ENCODE assay signal across 22 cellular contexts in the genomic region with DNA sequence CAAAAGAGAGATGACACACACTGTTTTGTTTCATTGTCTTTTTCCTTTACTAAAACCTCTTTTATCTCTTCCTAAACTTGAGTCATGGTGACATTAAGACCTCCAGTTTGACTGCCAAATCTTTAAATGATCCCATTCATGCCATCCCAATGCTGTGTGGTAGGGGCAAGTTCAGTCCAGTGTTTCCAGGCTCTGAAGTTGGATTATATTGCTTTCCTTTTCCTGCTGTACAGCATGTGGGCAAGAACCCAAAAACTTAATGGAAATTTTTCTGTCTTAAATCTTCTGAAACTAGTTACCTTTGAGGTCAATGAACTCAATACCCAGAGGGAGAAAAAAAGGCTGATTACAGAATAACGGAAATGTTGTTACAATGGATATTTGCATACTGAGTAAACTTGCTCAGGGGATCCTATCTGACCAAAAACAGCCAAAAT.
A peak's percentile ranks its signal among the peaks of the same experiment; 100 is the strongest.
DNase-seq lines count a peak whose midpoint lies in the region; ATAC-seq and TF ChIP-seq lines count a peak whose summit lies in the region.
"Had no signal": no experiment of that assay in that cellular context is flagged by ENCODE, and none has a peak within 500 bp of the region (broad histone marks: within the 10 kb centered on the region; RNA-seq: fewer than 3 reads in every experiment).

No MANE protein-coding gene starts in this region.

- no peaks in the 10 kb centered on the region for H4K20me1 ChIP-seq in MM.1S (ENCODE audit: insufficient read depth, low read length)

- DNase-seq in COLO829 (ENCODE audit: low spot score) (peak; percentile 91), MM.1S (peak; percentile 31), dermis blood vessel endothelial cell (peak; percentile 82), GM19238 (ENCODE audit: insufficient read length, low spot score) (no peak)
- DNase-seq: activated CD4-positive, CD25-positive, alpha-beta regulatory T cell; CD8-positive, alpha-beta T cell; DND-41; esophagus squamous epithelium; Kasumi-1; NCI-H1417; NCI-H526 treated with DMSO at 0.1 percent for 48 hours; OCI-M1; psoas muscle; SJCRH30; tibial artery had no signal

- no peaks in the 10 kb centered on the region for H3K36me3 Mint-ChIP-seq in nephron (ENCODE audit: low read depth)
- H3K36me3 Mint-ChIP-seq: activated naive CD4-positive, alpha-beta T cell treated with anti-CD3 and anti-CD28 coated beads, Interleukin-2, amount 50 U/mL, for 72 hours; CD8-positive, alpha-beta T cell had no signal

- H3K9me2 ChIP-seq in MM.1S (replicated peaks; ENCODE audit: insufficient read depth, low read length): no peaks in the 10 kb centered on the region

- H2AFZ ChIP-seq in MM.1S (ENCODE audit: low read length): no peak overlapping the region

- peak overlapping the region in 2 of 3 experiments; percentile 5 to 68 for H3K27ac Mint-ChIP-seq in nephron
- H3K27ac Mint-ChIP-seq: activated naive CD4-positive, alpha-beta T cell treated with anti-CD3 and anti-CD28 coated beads, Interleukin-2, amount 50 U/mL, for 72 hours; CD8-positive, alpha-beta T cell; T-helper 2 cell treated with Interferon-gamma antibody and Interleukin-4, amounts not matched to agents 5 μg/mL and 100 μg/mL, for 36 hours had no signal

- no peaks in the 10 kb centered on the region for H3K79me2 ChIP-seq in MM.1S (ENCODE audit: low read length)

- no peak overlapping the region for H3K9ac ChIP-seq in MM.1S (ENCODE audit: low read length)

- H3K27me3 ChIP-seq in MM.1S (replicated peaks; ENCODE audit: insufficient read depth, low read length): no peaks in the 10 kb centered on the region
- H3K27me3 ChIP-seq: cardiac muscle cell, esophagus squamous epithelium, SJCRH30, tibial artery had no signal

- H3K27ac ChIP-seq in MM.1S (ENCODE audit: low read length): no peak overlapping the region
- H3K27ac ChIP-seq: cardiac muscle cell, psoas muscle, SJCRH30, tibial artery had no signal

- no peaks in the 10 kb centered on the region for H3K9me3 Mint-ChIP-seq in nephron
- H3K9me3 Mint-ChIP-seq: T-helper 2 cell treated with Interferon-gamma antibody and Interleukin-4, amounts not matched to agents 5 μg/mL and 100 μg/mL, for 36 hours had no signal

- no peak for TF ChIP-seq CTCF in MM.1S (IDR thresholded peaks at IDR 0.05; ENCODE audit: low read length)
- TF ChIP-seq CTCF in nephron (IDR thresholded peaks at IDR 0.05; ENCODE audit: unreplicated experiment in 3 of 3): no peak

- peaks cover 4% of the 10 kb centered on the region; the same call in 1 of the 2 replicates for H3K4me1 ChIP-seq in MM.1S (ENCODE audit: low read length)
- H3K4me1 ChIP-seq: SJCRH30 had no signal

- no peaks in the 10 kb centered on the region for H3F3A ChIP-seq in MM.1S (ENCODE audit: insufficient read depth, low read length)

- H3K27me3 Mint-ChIP-seq in nephron (ENCODE audit: low read depth): no peaks in the 10 kb centered on the region

- H3K36me3 ChIP-seq in MM.1S (replicated peaks; ENCODE audit: insufficient read depth, low read length): no peaks in the 10 kb centered on the region
- H3K36me3 ChIP-seq: cardiac muscle cell, esophagus squamous epithelium, SJCRH30, tibial artery had no signal

- H3K9me3 ChIP-seq in MM.1S (replicated peaks; ENCODE audit: insufficient read depth, low read length): no peaks in the 10 kb centered on the region
- H3K9me3 ChIP-seq: esophagus squamous epithelium, psoas muscle, tibial artery had no signal

- peaks cover 57% of the 10 kb centered on the region for H3K4me1 Mint-ChIP-seq in nephron

- H3K4me2 ChIP-seq in MM.1S (ENCODE audit: low read depth, low read length): no peak overlapping the region

- H3K4me3 Mint-ChIP-seq in nephron: no peak overlapping the region
- H3K4me3 Mint-ChIP-seq: CD8-positive, alpha-beta T cell; T-helper 2 cell treated with Interferon-gamma antibody and Interleukin-4, amounts not matched to agents 5 μg/mL and 100 μg/mL, for 36 hours had no signal

- ATAC-seq in GM21381 (IDR thresholded peaks at IDR 0.05; ENCODE audit: unreplicated experiment) (no peak), HG03135 (IDR thresholded peaks at IDR 0.05; ENCODE audit: unreplicated experiment) (no peak), HG02759 (IDR thresholded peaks at IDR 0.05; ENCODE audit: unreplicated experiment) (no peak)
- ATAC-seq: activated naive CD4-positive, alpha-beta T cell treated with anti-CD3 and anti-CD28 coated beads, Interleukin-2, amount 50 U/mL, for 72 hours; CD8-positive, alpha-beta T cell; psoas muscle had no signal

- no peak overlapping the region for H3K4me3 ChIP-seq in MM.1S (ENCODE audit: low read length)
- H3K4me3 ChIP-seq: cardiac muscle cell, esophagus squamous epithelium, psoas muscle, SJCRH30, tibial artery had no signal
